In the genomic region with DNA sequence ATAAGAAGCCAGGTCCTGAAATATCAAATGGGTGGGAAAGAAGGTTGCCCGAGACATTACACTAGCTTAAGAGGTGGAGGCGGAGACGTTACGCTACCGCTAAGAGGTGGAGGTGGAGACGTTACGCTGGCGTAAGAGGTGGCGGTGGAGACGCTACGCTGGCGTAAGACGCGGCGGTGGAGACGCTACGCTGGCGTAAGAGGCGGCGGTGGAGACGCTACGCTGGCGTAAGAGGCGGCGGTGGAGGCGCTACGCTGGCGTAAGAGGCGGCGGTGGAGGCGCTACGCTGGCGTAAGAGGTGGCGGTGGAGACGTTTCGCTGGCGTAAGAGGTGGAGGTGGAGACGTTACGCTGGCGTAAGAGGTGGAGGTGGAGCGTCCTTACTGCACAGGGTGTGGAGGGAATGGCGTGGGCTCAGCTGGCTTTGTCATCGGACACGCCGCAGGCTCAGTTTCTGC, we compare ENCODE assay signal across 8 cellular contexts. TPM values are rescaled to one million over a fixed set of nuclear protein-coding genes. Genes with fewer than 3 reads are reported as not detected.
DNase-seq lines count a peak whose midpoint lies in the region; ATAC-seq and TF ChIP-seq lines count a peak whose summit lies in the region.

No MANE protein-coding gene starts in this region.

- no peaks in the 10 kb centered on the region for H3K27me3 ChIP-seq in colonic mucosa

- no peaks in the 10 kb centered on the region for H3K4me1 ChIP-seq in colonic mucosa

- intact Hi-C loops in colonic mucosa (cut with DNase I), result no loop called here

- no peaks in the 10 kb centered on the region for H3K9me3 ChIP-seq in colonic mucosa

- no peak for TF ChIP-seq CTCF in colonic mucosa (IDR thresholded peaks at IDR 0.05)

- peak overlapping the region; percentile 51 for H3K27ac ChIP-seq in colonic mucosa

- H3K36me3 ChIP-seq in colonic mucosa, result peaks cover under 1% of the 10 kb centered on the region

- ATAC-seq in GM18868 (IDR thresholded peaks at IDR 0.05; ENCODE audit: unreplicated experiment), result peak; percentile 65
- no peak for ATAC-seq in GM18505 (IDR thresholded peaks at IDR 0.05; ENCODE audit: unreplicated experiment)

- no peak overlapping the region for H3K9ac ChIP-seq in colonic mucosa (ENCODE audit: low read depth in 2 of 2, low read length in 2 of 2)

- H3K4me3 ChIP-seq in colonic mucosa, result peak overlapping the region; percentile 0
- H3K4me3 ChIP-seq in skeletal muscle cell (ENCODE audit: low read depth, low read length), result peak overlapping the region; percentile 43

- peak; percentile 55 for DNase-seq in NCI-H1092 treated with DMSO at 0.1 percent for 48 hours (lab: John Stamatoyannopoulos, UW)
- no peak for DNase-seq in colonic mucosa
- DNase-seq in skeletal muscle cell (ENCODE audit: low read depth), result peak; percentile 31
- DNase-seq in NK-92 treated with Interleukin-12 subunit alpha and Interleukin-12 subunit beta, amount 100 ng/mL, for 24 hours (lab: John Stamatoyannopoulos, UW), result no peak
- no peak for DNase-seq in epidermal melanocyte (ENCODE audit: insufficient read length, low spot score)
- no peak for DNase-seq in NCI-H2029 (lab: John Stamatoyannopoulos, UW)

- TF ChIP-seq POLR2A in GM18505 (IDR thresholded peaks at IDR 0.05; ENCODE audit: borderline replicate concordance, extremely low read depth, insufficient read depth, insufficient read length), result no peak

RNA-seq across cellular contexts. Expression of a gene that starts 12.8 kb away (rescaled TPM):
- 10 to 100 TPM; 20.3 to 36.0 TPM for total RNA-seq in colonic mucosa

RNA-seq across cellular contexts. Expression of a gene that starts 23.2 kb away (rescaled TPM):
- under 1 TPM; 0.27 to 0.50 TPM for total RNA-seq in colonic mucosa

Comparison
In these comparisons a context has a peak if more than half of its experiments do, and no peak if none do; other contexts are left out.
1. DNase-seq: peak in NCI-H1092 treated with DMSO at 0.1 percent for 48 hours (single experiment) and skeletal muscle cell (single experiment); none in colonic mucosa (single experiment), NK-92 treated with Interleukin-12 subunit alpha and Interleukin-12 subunit beta, amount 100 ng/mL, for 24 hours (single experiment), epidermal melanocyte (single experiment) and NCI-H2029 (single experiment).